Comparison of ENCODE assay signal across 9 cellular contexts in genomic region chr14:58395565-58395814, GRCh38. TPM values are rescaled to one million over a fixed set of nuclear protein-coding genes. Genes with fewer than 3 reads are reported as not detected.
DNase-seq lines count a peak whose midpoint lies in the region; ATAC-seq and TF ChIP-seq lines count a peak whose summit lies in the region.
"Had no signal": no experiment of that assay in that cellular context is flagged by ENCODE, and none has a peak within 500 bp of the region (broad histone marks: within the 10 kb centered on the region; RNA-seq: fewer than 3 reads in every experiment).

No MANE protein-coding gene starts in this region.

- TF ChIP-seq POLR2A in ovary (IDR thresholded peaks at IDR 0.05) = no peak

- H3K4me1 Mint-ChIP-seq in CD8-positive, alpha-beta memory T cell = peaks cover 11 to 16% (median 12%) of the 10 kb centered on the region in 3 donors

- H3K36me3 Mint-ChIP-seq in CD8-positive, alpha-beta memory T cell = peaks cover 0 to 2% (median 0%) of the 10 kb centered on the region in 3 donors

- H3K27me3 Mint-ChIP-seq in CD8-positive, alpha-beta memory T cell = peaks cover 0 to 2% of the 10 kb centered on the region in 2 donors

- 10 to 11% methylated on average over 10 of the region's 10 CpGs for WGBS in esophagus, 2 donors
- 9 to 14% (median 13%) methylated on average over 8 to 10 of the region's 10 CpGs for WGBS in ovary, 3 donors

- no peak for ATAC-seq in HG03432 (IDR thresholded peaks at IDR 0.05; ENCODE audit: unreplicated experiment)

- no peaks in the 10 kb centered on the region for H3K36me3 ChIP-seq in CD8-positive, alpha-beta memory T cell (ENCODE audit: insufficient read depth, low read length)
- H3K36me3 ChIP-seq in PC-9 (ENCODE audit: low read depth) (no peaks in the 10 kb centered on the region), esophagus (ENCODE audit: control insufficient read depth in 2 of 2, insufficient read depth in 2 of 2, low read length in 1 of 2) (no peaks in the 10 kb centered on the region), ovary (no peaks in the 10 kb centered on the region)

- H3K9me3 Mint-ChIP-seq in CD8-positive, alpha-beta memory T cell = no peaks in the 10 kb centered on the region

- peaks cover 6% of the 10 kb centered on the region for H3K4me1 ChIP-seq in CD8-positive, alpha-beta memory T cell (ENCODE audit: insufficient read depth, low read length)
- no peaks in the 10 kb centered on the region for H3K4me1 ChIP-seq in PC-9 (replicated peaks; ENCODE audit: insufficient read depth)
- peaks cover 0 to 4% of the 10 kb centered on the region in 2 donors for H3K4me1 ChIP-seq in esophagus (ENCODE audit: control insufficient read depth in 2 of 2, insufficient read depth in 2 of 2, low read length in 1 of 2)
- H3K4me1 ChIP-seq in ovary (ENCODE audit: insufficient read depth) = peaks cover 2% of the 10 kb centered on the region

- POLR2A ChIA-PET in CD8-positive, alpha-beta memory T cell (lab: Charles Lee) = interaction anchor here (0.6 to 2.7 kb wide), 3 partner anchors 31 to 118 kb away, joined by 6 to 23 read pairs (median 7); partner anchors contain the start of genes ARID4A, KIAA0586 and TIMM9
- POLR2A ChIA-PET in PC-9 (lab: Charles Lee; ENCODE audit: unreplicated experiment) = no interaction called here

- no peak for DNase-seq in CD8-positive, alpha-beta memory T cell
- DNase-seq in PC-9 (no peak), ovary (no peak), foreskin melanocyte (no peak), GM13976 (ENCODE audit: low spot score) (no peak)
- DNase-seq in activated CD8-positive, alpha-beta memory T cell treated with anti-CD3 and anti-CD28 coated beads, Interleukin-2, amount 50 U/mL, for 48 hours = no peak

- no peaks in the 10 kb centered on the region for H3K9me2 ChIP-seq in PC-9 (ENCODE audit: insufficient read depth)

- H3K9me3 ChIP-seq in CD8-positive, alpha-beta memory T cell (ENCODE audit: low read length) = no peaks in the 10 kb centered on the region
- H3K9me3 ChIP-seq in PC-9 (ENCODE audit: insufficient read depth, low read depth) (no peaks in the 10 kb centered on the region), esophagus (ENCODE audit: control insufficient read depth in 2 of 2, insufficient read depth in 1 of 2, low read depth in 1 of 2, low read length in 1 of 2) (no peaks in the 10 kb centered on the region), ovary (no peaks in the 10 kb centered on the region)

- H4K20me1 ChIP-seq in PC-9 (ENCODE audit: insufficient read depth) = no peaks in the 10 kb centered on the region

- intact Hi-C loops in PC-9 (cut with micrococcal nuclease; ENCODE audit: unreplicated experiment) (no loop called here), ovary (cut with DNase I) (no loop called here)

- peaks cover 4% of the 10 kb centered on the region; the same call in 1 of the 2 replicates for H3F3A ChIP-seq in PC-9 (ENCODE audit: insufficient read depth, low read depth)

- no peak overlapping the region for H3K27ac ChIP-seq in CD8-positive, alpha-beta memory T cell (ENCODE audit: low read depth, low read length)
- H3K27ac ChIP-seq in PC-9 = no peak overlapping the region
- peak overlapping the region; percentile 69 to 90 for H3K27ac ChIP-seq in esophagus (ENCODE audit: low read depth in 2 of 2, low read length in 1 of 2)
- H3K27ac ChIP-seq in ovary = no peak overlapping the region

- peak overlapping the region; percentile 59 for H3K4me3 ChIP-seq in CD8-positive, alpha-beta memory T cell (ENCODE audit: low read length)
- H3K4me3 ChIP-seq in PC-9 (peak overlapping the region; percentile 65; the same call in 1 of the 2 replicates), esophagus (ENCODE audit: low read depth in 1 of 2, low read length in 2 of 2) (peak overlapping the region; percentile 66 to 75), ovary (peak overlapping the region; percentile 39)

- H3K27me3 ChIP-seq in CD8-positive, alpha-beta memory T cell (ENCODE audit: insufficient read depth, low read length, poor library complexity, severe bottlenecking) = no peaks in the 10 kb centered on the region
- no peaks in the 10 kb centered on the region for H3K27me3 ChIP-seq in PC-9 (ENCODE audit: insufficient read depth, low read depth)
- H3K27me3 ChIP-seq in esophagus (ENCODE audit: control insufficient read depth in 1 of 2, insufficient read depth in 2 of 2, low read length in 2 of 2) = no peaks in the 10 kb centered on the region
- H3K27me3 ChIP-seq in ovary = no peaks in the 10 kb centered on the region

- H3K4me3 Mint-ChIP-seq in CD8-positive, alpha-beta memory T cell = peak overlapping the region; percentile 81 to 90 (median 85)

- peak overlapping the region; percentile 80 for H3K4me2 ChIP-seq in PC-9

- CTCF ChIA-PET in CD8-positive, alpha-beta memory T cell (lab: Charles Lee) = interaction anchor here (0.7 to 2.8 kb wide), 22 partner anchors 9 to 287 kb away, joined by 3 to 17 read pairs (median 4); partner anchors contain the start of genes ACTR10, KIAA0586 and TIMM9
- CTCF ChIA-PET in PC-9 (lab: Charles Lee) = no interaction called here

- H3K27ac Mint-ChIP-seq in CD8-positive, alpha-beta memory T cell = peak overlapping the region; percentile 73 to 98 (median 90)

- no peaks in the 10 kb centered on the region for H3K79me2 ChIP-seq in PC-9 (ENCODE audit: low read depth)

- in situ Hi-C loops in GM13976 (cut with MboI; ENCODE audit: low sequenced_read_pairs, unreplicated experiment) = no loop called here

- BruUV-seq in PC-9 (replicated peaks; lab: Mats Ljungman, UMichigan) = no TSS peak

- peak overlapping the region; percentile 90 for H2AFZ ChIP-seq in PC-9

- no peak for TF ChIP-seq EP300 in ovary (IDR thresholded peaks at IDR 0.05)

- no peak; the same call in 1 of the 2 replicates for TF ChIP-seq CTCF in PC-9 (conservative IDR thresholded peaks at IDR 0.05)
- TF ChIP-seq CTCF in ovary (IDR thresholded peaks at IDR 0.05) = no peak
- TF ChIP-seq CTCF in GM13976 (IDR thresholded peaks at IDR 0.05; ENCODE audit: borderline replicate concordance, control extremely low read depth, extremely low read depth, insufficient read depth, missing control alignments) = no peak

RNA-seq across cellular contexts. Expression of gene TOMM20L, which starts 0.2 kb away (rescaled TPM):
- total RNA-seq in CD8-positive, alpha-beta memory T cell = under 1 TPM in 1 of 2 experiments, not detected in 1; 0.37 TPM
- polyA plus RNA-seq in CD8-positive, alpha-beta memory T cell = not detected
- total RNA-seq in PC-9 (2021) = not detected in 2 replicates
- polyA plus RNA-seq in esophagus = not detected
- under 1 TPM in 2 of 7 donors, not detected in 5; 0.78 to 0.92 TPM for total RNA-seq in ovary
- polyA plus RNA-seq in ovary = not detected
- total RNA-seq: NCI-H460 had no signal

RNA-seq across cellular contexts. Expression of gene TIMM9, which starts 31.8 kb away (rescaled TPM):
- total RNA-seq in CD8-positive, alpha-beta memory T cell = 10 to 100 TPM; 84.3 to 96.7 TPM
- 75.4 TPM for polyA plus RNA-seq in CD8-positive, alpha-beta memory T cell
- total RNA-seq in PC-9 (2021) (37.0 and 42.7 TPM in 2 replicates), ovary (10 to 100 TPM; 32.8 to 64.0 (median 41.5) TPM)
- polyA plus RNA-seq in esophagus (10 to 100 TPM; 27.1 to 28.1 TPM), ovary (10 to 100 TPM; 76.7 to 92.6 TPM)

RNA-seq across cellular contexts. Expression of gene KIAA0586, which starts 32.0 kb away (rescaled TPM):
- total RNA-seq in CD8-positive, alpha-beta memory T cell = 10 to 100 TPM; 19.3 to 20.3 TPM
- polyA plus RNA-seq in CD8-positive, alpha-beta memory T cell = 19.3 TPM
- total RNA-seq in PC-9 (2021) (13.2 and 20.4 TPM in 2 replicates), ovary (10 to 100 TPM in 5 of 7 donors, 1 to 10 TPM in 2; 8.0 to 19.1 (median 14.3) TPM)
- polyA plus RNA-seq in esophagus (1 to 10 TPM; 3.9 to 6.1 TPM), ovary (10 to 100 TPM in 1 of 2 donors, 1 to 10 TPM in 1; 4.6 to 11.6 TPM)

Comparison
In these comparisons a context has a peak if more than half of its experiments do, and no peak if none do; other contexts are left out.
1. H3K27ac ChIP-seq: peak in esophagus (2 of 2); none in CD8-positive, alpha-beta memory T cell (single experiment), PC-9 (single experiment) and ovary (0 of 2).
2. Peak in every context shown above with its lines, with median percentiles within 50 percentile points of each other: H3K4me3 ChIP-seq.